In the genomic region with DNA sequence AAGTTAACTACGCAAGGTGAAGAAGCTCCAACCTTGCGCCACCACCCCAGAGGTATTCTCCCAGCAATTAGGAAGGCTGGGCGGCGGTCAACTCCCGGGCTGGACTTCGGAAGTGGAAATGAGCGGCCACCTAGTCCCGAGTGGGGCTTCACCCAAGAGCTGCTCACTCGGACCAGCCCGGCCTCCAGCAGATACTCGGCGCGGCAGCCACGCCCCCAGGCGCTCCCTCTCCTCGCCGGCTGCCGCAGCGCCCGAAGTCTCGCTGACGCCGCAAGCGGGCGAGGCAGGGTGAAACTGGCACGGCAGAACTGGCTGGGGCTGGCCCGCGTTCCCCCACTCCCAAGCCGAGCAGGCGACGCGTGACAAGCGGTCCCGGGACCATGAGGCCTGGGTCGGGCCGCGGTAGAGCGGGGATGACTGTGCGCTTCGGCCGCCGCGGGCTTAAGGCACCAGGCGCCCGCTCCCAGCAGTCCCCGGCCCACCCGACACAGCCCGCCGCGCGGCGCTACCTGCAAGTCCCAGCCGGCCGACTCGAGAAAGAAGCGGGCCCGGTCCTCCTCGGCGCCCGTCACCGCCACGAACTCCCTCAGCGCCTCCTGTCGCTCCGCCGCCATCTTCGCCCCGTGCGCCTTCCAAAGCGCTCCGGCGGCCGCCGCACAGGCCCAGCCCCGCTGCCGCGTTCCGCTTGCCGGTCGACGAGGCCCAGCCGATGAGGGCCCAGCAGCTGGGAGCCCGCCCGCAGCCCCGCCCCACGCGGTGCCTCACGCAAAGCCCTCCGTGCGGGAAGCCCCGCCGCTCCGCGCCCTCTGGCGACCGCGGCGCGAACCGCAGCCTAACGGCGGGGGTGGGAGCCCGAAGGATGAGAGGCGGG, we compare ENCODE assay signal across 8 cellular contexts. TPM values are rescaled to one million over a fixed set of nuclear protein-coding genes. Genes with fewer than 3 reads are reported as not detected.
DNase-seq lines count a peak whose midpoint lies in the region; ATAC-seq and TF ChIP-seq lines count a peak whose summit lies in the region.

A gene (minus strand): TSS at position 639 of the 871 bp plus-strand sequence. CDS start 25 bp downstream, at position 614.

- H2AFZ ChIP-seq in PC-3 (ENCODE audit: low read length): peak within 1 kb of the TSS; percentile 75

- H3K9ac ChIP-seq in PC-3 (ENCODE audit: low read length) (peak within 1 kb of the TSS; percentile 97), muscle layer of colon (ENCODE audit: low read length) (peak within 1 kb of the TSS; percentile 25)

- H4K20me1 ChIP-seq in PC-3 (ENCODE audit: low read length): peaks cover 39% of the 10 kb centered on the region

- H3K9me3 ChIP-seq in PC-3 (ENCODE audit: low read length) (no peaks in the 10 kb centered on the region), esophagus (ENCODE audit: control insufficient read depth in 2 of 2, insufficient read depth in 1 of 2, low read depth in 1 of 2, low read length in 1 of 2) (no peaks in the 10 kb centered on the region), muscle layer of colon (ENCODE audit: low read length) (no peaks in the 10 kb centered on the region)

- WGBS in esophagus, 2 donors: 0 to 1% methylated on average over 85 to 104 of the region's 104 CpGs

- peaks cover 52% of the 10 kb centered on the region for H3K79me2 ChIP-seq in PC-3 (ENCODE audit: low read length)

- peaks cover 49% of the 10 kb centered on the region for H3K4me1 ChIP-seq in PC-3 (ENCODE audit: insufficient read depth, low read length)
- peaks cover 5 to 13% of the 10 kb centered on the region in 2 donors for H3K4me1 ChIP-seq in esophagus (ENCODE audit: control insufficient read depth in 2 of 2, insufficient read depth in 2 of 2, low read length in 1 of 2)
- H3K4me1 ChIP-seq in muscle layer of colon (ENCODE audit: insufficient read depth, low read length): peaks cover 35% of the 10 kb centered on the region

- POLR2A ChIA-PET in PC-3 (lab: Charles Lee; ENCODE audit: unreplicated experiment): interaction anchor here (0.7 to 0.8 kb wide), 3 partner anchors 11 to 346 kb away, joined by 3 to 5 read pairs (median 3); no protein-coding TSS in a partner anchor

- H3F3A ChIP-seq in PC-3 (ENCODE audit: low read length, unreplicated experiment): no peaks in the 10 kb centered on the region

- H3K4me2 ChIP-seq in PC-3 (ENCODE audit: low read length): peak within 1 kb of the TSS; percentile 87

- DNase-seq in DMS153 treated with DMSO at 0.1 percent for 48 hours (lab: John Stamatoyannopoulos, UW; ENCODE audit: unreplicated experiment): peak; percentile 71
- peak; percentile 88 for DNase-seq in Jurkat, Clone E6-1 (ENCODE audit: low read depth, low spot score)
- peak; percentile 99 for DNase-seq in PC-3
- peak; percentile 100 for DNase-seq in activated T-cell treated with anti-CD3 and anti-CD28 coated beads, Interleukin-2, amount 50 U/mL, for 1 hour
- DNase-seq in stimulated activated CD8-positive, alpha-beta memory T cell treated with anti-CD3 and anti-CD28 coated beads, Interleukin-7, amount 100 ng/mL, for 24 hours (ENCODE audit: low read depth): peak; percentile 93

- no peaks in the 10 kb centered on the region for H3K9me2 ChIP-seq in PC-3 (replicated peaks; ENCODE audit: low read length)

- peak within 1 kb of the TSS; percentile 85 for H3K27ac ChIP-seq in PC-3 (ENCODE audit: low read length)
- H3K27ac ChIP-seq in esophagus (ENCODE audit: low read depth in 2 of 2, low read length in 1 of 2): peak within 1 kb of the TSS; percentile 95 to 97
- peak within 1 kb of the TSS; percentile 88 for H3K27ac ChIP-seq in muscle layer of colon (ENCODE audit: low read depth, low read length)

- H3K27me3 ChIP-seq in PC-3 (ENCODE audit: low read length) (no peaks in the 10 kb centered on the region), esophagus (ENCODE audit: control insufficient read depth in 1 of 2, insufficient read depth in 2 of 2, low read length in 2 of 2) (no peaks in the 10 kb centered on the region), muscle layer of colon (ENCODE audit: control insufficient read depth in 1 of 2, insufficient read depth in 2 of 2, low read length in 2 of 2) (no peaks in the 10 kb centered on the region)

- peak; percentile 91 for TF ChIP-seq CTCF in PC-3 (conservative IDR thresholded peaks at IDR 0.05; ENCODE audit: low read depth, low read length)

- TSS peak; percentile 58 for BruUV-seq in PC-3 (replicated peaks; lab: Mats Ljungman, UMichigan)

- CTCF ChIA-PET in PC-3 (lab: Charles Lee): interaction anchor here (0.6 to 4.9 kb wide), 3 partner anchors 37 to 311 kb away, joined by 3 to 44 read pairs (median 3); a partner anchor contains a TSS

- ATAC-seq in GM21576 (IDR thresholded peaks at IDR 0.05; ENCODE audit: unreplicated experiment): peak; percentile 82
- peak; percentile 77 for ATAC-seq in PC-3

- peaks cover 37% of the 10 kb centered on the region for H3K36me3 ChIP-seq in PC-3 (ENCODE audit: low read depth, low read length)
- H3K36me3 ChIP-seq in esophagus (ENCODE audit: control insufficient read depth in 2 of 2, insufficient read depth in 2 of 2, low read length in 1 of 2): peaks cover 1 to 4% of the 10 kb centered on the region in 2 donors
- H3K36me3 ChIP-seq in muscle layer of colon (ENCODE audit: insufficient read depth, low read length): peaks cover 13% of the 10 kb centered on the region

- peak within 1 kb of the TSS; percentile 83 for H3K4me3 ChIP-seq in Jurkat, Clone E6-1 (ENCODE audit: low read length)
- peak within 1 kb of the TSS; percentile 77 for H3K4me3 ChIP-seq in PC-3 (ENCODE audit: low read length)
- H3K4me3 ChIP-seq in esophagus (ENCODE audit: low read depth in 1 of 2, low read length in 2 of 2): peak within 1 kb of the TSS; percentile 87 to 92
- H3K4me3 ChIP-seq in muscle layer of colon (ENCODE audit: low read depth in 1 of 2, low read length in 2 of 2): peak within 1 kb of the TSS; percentile 92 to 93

- intact Hi-C loops in PC-3 (cut with micrococcal nuclease): no loop called here

RNA-seq across cellular contexts. Expression of the gene that starts here (rescaled TPM):
- polyA plus RNA-seq in Jurkat, Clone E6-1 (2012; ENCODE audit: insufficient read depth, insufficient read length): 126 TPM
- total RNA-seq in PC-3 (2014; rRNA removed): 170 and 217 TPM in 2 replicates
- polyA plus RNA-seq in esophagus: 10 to 100 TPM; 44.4 to 69.4 TPM

Comparison
In these comparisons a context has a peak if more than half of its experiments do, and no peak if none do; other contexts are left out.
1. Peak in every context shown above with its lines: DNase-seq, ATAC-seq, H3K4me3 ChIP-seq and H3K27ac ChIP-seq.